In genomic region chr16:53511084-53511402, GRCh38 we compare ENCODE assay signal across 10 cellular contexts. TPM values are rescaled to one million over a fixed set of nuclear protein-coding genes. Genes with fewer than 3 reads are reported as not detected.
DNase-seq lines count a peak whose midpoint lies in the region; ATAC-seq and TF ChIP-seq lines count a peak whose summit lies in the region.
"Had no signal": no experiment of that assay in that cellular context is flagged by ENCODE, and none has a peak within 500 bp of the region (broad histone marks: within the 10 kb centered on the region; RNA-seq: fewer than 3 reads in every experiment).

No MANE protein-coding gene starts in this region.

- H3K27ac ChIP-seq in aorta (ENCODE audit: low read depth in 1 of 2, low read length in 2 of 2): peak overlapping the region in 1 of 2 donors; percentile 30
- H3K27ac ChIP-seq: colonic mucosa had no signal

- H3K4me3 ChIP-seq in aorta (ENCODE audit: low read length in 2 of 2): no peak overlapping the region
- H3K4me3 ChIP-seq: colonic mucosa had no signal

- WGBS in aorta, 2 donors: 82 to 89% methylated on average over 6 of the region's 6 CpGs

- H3K27me3 ChIP-seq in aorta (ENCODE audit: control insufficient read depth in 1 of 2, insufficient read depth in 2 of 2, low read length in 1 of 2): no peaks in the 10 kb centered on the region
- H3K27me3 ChIP-seq: colonic mucosa had no signal

- no peaks in the 10 kb centered on the region for H3K36me3 ChIP-seq in aorta (ENCODE audit: control insufficient read depth in 1 of 2, insufficient read depth in 2 of 2, low read length in 1 of 2)
- H3K36me3 ChIP-seq: colonic mucosa had no signal

- no peaks in the 10 kb centered on the region for H3K27me3 Mint-ChIP-seq in activated naive CD4-positive, alpha-beta T cell treated with anti-CD3 and anti-CD28 coated beads, Interleukin-2, amount 50 U/mL, for 24 hours
- no peaks in the 10 kb centered on the region for H3K27me3 Mint-ChIP-seq in effector memory CD8-positive, alpha-beta T cell
- H3K27me3 Mint-ChIP-seq in memory B cell (no peaks in the 10 kb centered on the region), type B pancreatic cell (no peaks in the 10 kb centered on the region)
- H3K27me3 Mint-ChIP-seq: activated T-cell treated with anti-CD3 and anti-CD28 coated beads, Interleukin-2, amount 50 U/mL, for 24 hours had no signal

- intact Hi-C loops in aorta (cut with DNase I): loop anchor here in 1 of 2 donors (2.0 to 10.0 kb wide), 2 partner anchors 76 to 186 kb away; partner anchors contain the start of gene RBL2

- H3K4me3 Mint-ChIP-seq in activated naive CD4-positive, alpha-beta T cell treated with anti-CD3 and anti-CD28 coated beads, Interleukin-2, amount 50 U/mL, for 24 hours: no peak overlapping the region
- H3K4me3 Mint-ChIP-seq in effector memory CD8-positive, alpha-beta T cell: peak overlapping the region; percentile 6 to 17
- H3K4me3 Mint-ChIP-seq in memory B cell: no peak overlapping the region
- H3K4me3 Mint-ChIP-seq in type B pancreatic cell: no peak overlapping the region

- H3K4me1 Mint-ChIP-seq in activated naive CD4-positive, alpha-beta T cell treated with anti-CD3 and anti-CD28 coated beads, Interleukin-2, amount 50 U/mL, for 24 hours: peaks cover 30% of the 10 kb centered on the region
- peaks cover 45 to 48% of the 10 kb centered on the region in 2 donors for H3K4me1 Mint-ChIP-seq in effector memory CD8-positive, alpha-beta T cell (ENCODE audit: low read depth in 2 of 2)
- H3K4me1 Mint-ChIP-seq in memory B cell (peaks cover 10% of the 10 kb centered on the region), type B pancreatic cell (ENCODE audit: unreplicated experiment) (peaks cover 16% of the 10 kb centered on the region)

- peak overlapping the region; percentile 55 for H3K27ac Mint-ChIP-seq in activated naive CD4-positive, alpha-beta T cell treated with anti-CD3 and anti-CD28 coated beads, Interleukin-2, amount 50 U/mL, for 24 hours
- H3K27ac Mint-ChIP-seq in effector memory CD8-positive, alpha-beta T cell: peak overlapping the region in 1 of 2 donors; percentile 46
- H3K27ac Mint-ChIP-seq in memory B cell (peak overlapping the region; percentile 87), type B pancreatic cell (peak overlapping the region; percentile 75)
- H3K27ac Mint-ChIP-seq: activated T-cell treated with anti-CD3 and anti-CD28 coated beads, Interleukin-2, amount 50 U/mL, for 24 hours had no signal

- peaks cover 4% of the 10 kb centered on the region for H3K36me3 Mint-ChIP-seq in activated naive CD4-positive, alpha-beta T cell treated with anti-CD3 and anti-CD28 coated beads, Interleukin-2, amount 50 U/mL, for 24 hours
- no peaks in the 10 kb centered on the region for H3K36me3 Mint-ChIP-seq in effector memory CD8-positive, alpha-beta T cell (ENCODE audit: insufficient read depth)
- H3K36me3 Mint-ChIP-seq in memory B cell (no peaks in the 10 kb centered on the region), type B pancreatic cell (no peaks in the 10 kb centered on the region)

- no peaks in the 10 kb centered on the region for H3K4me1 ChIP-seq in aorta (ENCODE audit: control insufficient read depth in 1 of 2, insufficient read depth in 2 of 2, low read length in 2 of 2)
- H3K4me1 ChIP-seq: colonic mucosa had no signal

- H3K9me3 Mint-ChIP-seq in activated naive CD4-positive, alpha-beta T cell treated with anti-CD3 and anti-CD28 coated beads, Interleukin-2, amount 50 U/mL, for 24 hours: no peaks in the 10 kb centered on the region
- no peaks in the 10 kb centered on the region for H3K9me3 Mint-ChIP-seq in effector memory CD8-positive, alpha-beta T cell
- H3K9me3 Mint-ChIP-seq in memory B cell (peaks cover 2% of the 10 kb centered on the region), type B pancreatic cell (no peaks in the 10 kb centered on the region)

- TF ChIP-seq CTCF in type B pancreatic cell (conservative IDR thresholded peaks at IDR 0.05): no peak

- ATAC-seq in effector memory CD8-positive, alpha-beta T cell (replicated peaks): peak; percentile 4
- no peak for ATAC-seq in memory B cell (ENCODE audit: low read depth)
- ATAC-seq in aorta (ENCODE audit: low FRiP score): no peak

- DNase-seq in activated naive CD4-positive, alpha-beta T cell treated with Interleukin-2 at 50 U/mL for 16 hours: no peak
- no peak for DNase-seq in effector memory CD8-positive, alpha-beta T cell
- DNase-seq in memory B cell (ENCODE audit: low spot score in 2 of 2) (no peak), type B pancreatic cell (ENCODE audit: extremely low spot score, unreplicated experiment) (no peak), OCI-M1 (lab: John Stamatoyannopoulos, UW) (no peak), aorta (no peak), NCI-H2029 treated with DMSO at 0.1 percent for 48 hours (lab: John Stamatoyannopoulos, UW) (no peak)

- no peaks in the 10 kb centered on the region for H3K9me3 ChIP-seq in aorta (ENCODE audit: control insufficient read depth, low read length)
- H3K9me3 ChIP-seq: colonic mucosa had no signal

RNA-seq across cellular contexts. Expression of gene AKTIP, which starts 8.0 kb away (rescaled TPM):
- total RNA-seq in type B pancreatic cell (ENCODE audit: low replicate concordance): 35.4 and 84.8 TPM in 2 replicates
- 10 to 100 TPM; 47.1 to 50.6 TPM for total RNA-seq in aorta
- polyA plus RNA-seq in aorta: 10 to 100 TPM; 48.9 to 73.0 TPM

Comparison
In these comparisons a context has a peak if more than half of its experiments do, and no peak if none do; other contexts are left out.
1. H3K4me3 Mint-ChIP-seq: peak in effector memory CD8-positive, alpha-beta T cell (2 of 2); none in activated naive CD4-positive, alpha-beta T cell treated with anti-CD3 and anti-CD28 coated beads, Interleukin-2, amount 50 U/mL, for 24 hours (single experiment), memory B cell (single experiment) and type B pancreatic cell (single experiment).